9 cellular contexts compared by ENCODE assay signal in genomic region chr12:2613674-2614073, GRCh38.
DNase-seq lines count a peak whose midpoint lies in the region; TF ChIP-seq lines count a peak whose summit lies in the region.
"Had no signal": no experiment of that assay in that cellular context is flagged by ENCODE, and none has a peak within 500 bp of the region (broad histone marks: within the 10 kb centered on the region; RNA-seq: fewer than 3 reads in every experiment).

No MANE protein-coding gene starts in this region.

- H4K20me1 ChIP-seq in SK-N-SH (ENCODE audit: insufficient read depth), result no peaks in the 10 kb centered on the region

- H3K27me3 ChIP-seq in SK-N-SH (ENCODE audit: insufficient read depth), result no peaks in the 10 kb centered on the region
- H3K27me3 ChIP-seq in effector memory CD4-positive, alpha-beta T cell (replicated peaks; ENCODE audit: control insufficient read depth, insufficient read depth, low read length, poor library complexity, severe bottlenecking), result no peaks in the 10 kb centered on the region

- no peaks in the 10 kb centered on the region for H3K9me3 ChIP-seq in SK-N-SH
- no peaks in the 10 kb centered on the region for H3K9me3 ChIP-seq in effector memory CD4-positive, alpha-beta T cell (ENCODE audit: control insufficient read depth, low read length)

- peak; percentile 1 for DNase-seq in activated CD8-positive, alpha-beta memory T cell treated with anti-CD3 and anti-CD28 coated beads, Interleukin-2, amount 50 U/mL, for 24 hours (ENCODE audit: extremely low read depth)
- DNase-seq in activated CD8-positive, alpha-beta memory T cell treated with anti-CD3 and anti-CD28 coated beads for 24 hours, result no peak
- no peak for DNase-seq in SK-N-SH
- peak; percentile 5 for DNase-seq in glomerular endothelial cell (ENCODE audit: extremely low read depth, low read depth, low spot score)
- peak; percentile 98 for DNase-seq in stromal cell of bone marrow (ENCODE audit: low read depth)
- DNase-seq in effector memory CD4-positive, alpha-beta T cell, result no peak
- DNase-seq in C1 segment of cervical spinal cord (lab: John Stamatoyannopoulos, UW), result no peak
- no peak for DNase-seq in mucosa of gallbladder (ENCODE audit: low spot score)

- H3F3A ChIP-seq in SK-N-SH (replicated peaks; ENCODE audit: insufficient read depth), result peaks cover 16% of the 10 kb centered on the region

- peak overlapping the region; percentile 49; the same call in 1 of the 2 replicates for H3K4me2 ChIP-seq in SK-N-SH

- POLR2A ChIA-PET in SK-N-SH (lab: Yijun Ruan, JAX), result no interaction called here

- H3K36me3 ChIP-seq in SK-N-SH (replicated peaks in 1 of 2; ENCODE audit: control insufficient read depth in 1 of 2, insufficient read depth in 2 of 2, low read length in 1 of 2), result no peaks in the 10 kb centered on the region
- no peaks in the 10 kb centered on the region for H3K36me3 ChIP-seq in effector memory CD4-positive, alpha-beta T cell (ENCODE audit: control insufficient read depth, insufficient read depth, low read length)

- H2AFZ ChIP-seq in SK-N-SH (ENCODE audit: low read depth), result no peak overlapping the region

- TF ChIP-seq EP300 in SK-N-SH (IDR thresholded peaks at IDR 0.05; ENCODE audit: borderline replicate concordance in 1 of 2, low read depth in 1 of 2, low read length in 1 of 2), result peak in 1 of 2 experiments; percentile 64; a peak in 1 of 4 replicates

- H3K79me2 ChIP-seq in SK-N-SH (ENCODE audit: insufficient read depth), result no peaks in the 10 kb centered on the region

- H3K27ac ChIP-seq in SK-N-SH (ENCODE audit: low read depth in 2 of 2, low read length in 1 of 2), result peak overlapping the region in 1 of 2 experiments; percentile 84; a peak in 2 of 4 replicates
- no peak overlapping the region for H3K27ac ChIP-seq in effector memory CD4-positive, alpha-beta T cell (ENCODE audit: insufficient read depth, low read length, poor library complexity, severe bottlenecking)
- H3K27ac ChIP-seq: SK-N-MC had no signal

- no peak overlapping the region for H3K4me3 ChIP-seq in SK-N-SH (ENCODE audit: low read depth in 2 of 2, low read length in 1 of 2)
- no peak overlapping the region for H3K4me3 ChIP-seq in effector memory CD4-positive, alpha-beta T cell (ENCODE audit: insufficient read depth, low read depth, low read length, poor library complexity, severe bottlenecking)
- H3K4me3 ChIP-seq: SK-N-MC had no signal

- no peaks in the 10 kb centered on the region for H3K9me2 ChIP-seq in SK-N-SH

- no peak for TF ChIP-seq RAD21 in SK-N-SH (IDR thresholded peaks at IDR 0.05; ENCODE audit: low read length)

- CTCF ChIA-PET in SK-N-SH (lab: Yijun Ruan, JAX), result no interaction called here

- WGBS in SK-N-SH (ENCODE audit: low lambda C conversion rate), result 3% methylated on average over 6 of the region's 8 CpGs

- peaks cover 0 to 5% of the 10 kb centered on the region in 2 experiments; a peak in 1 of 4 replicates for H3K4me1 ChIP-seq in SK-N-SH (ENCODE audit: control insufficient read depth in 1 of 2, insufficient read depth in 2 of 2, low read depth in 1 of 2, low read length in 1 of 2)
- H3K4me1 ChIP-seq in effector memory CD4-positive, alpha-beta T cell (ENCODE audit: control insufficient read depth, insufficient read depth, low read length, poor library complexity, severe bottlenecking), result no peaks in the 10 kb centered on the region

- no peak overlapping the region for H3K9ac ChIP-seq in SK-N-SH

- no peak for TF ChIP-seq CTCF in SK-N-SH (IDR thresholded peaks at IDR 0.05)

TF ChIP-seq in SK-N-SH, 30 proteins besides CTCF, POLR2A, EP300 and RAD21 (continues in another document):
- TF ChIP-seq RXRA (IDR thresholded peaks at IDR 0.05; ENCODE audit: borderline replicate concordance, low read depth) (no peak), ZBTB33 (IDR thresholded peaks at IDR 0.05; ENCODE audit: borderline replicate concordance, low read depth) (no peak), GATA2 (CRISPR knock-in tag; IDR thresholded peaks at IDR 0.05) (no peak), TCF12 (IDR thresholded peaks at IDR 0.05) (peak; percentile 95), TEAD4 (IDR thresholded peaks at IDR 0.05; ENCODE audit: borderline replicate concordance, insufficient read depth) (no peak), GABPA (IDR thresholded peaks at IDR 0.05; ENCODE audit: low read depth) (no peak), ELF1 (IDR thresholded peaks at IDR 0.05) (no peak), RFX5 (IDR thresholded peaks at IDR 0.05; ENCODE audit: low read length) (no peak), TAF1 (IDR thresholded peaks at IDR 0.05; ENCODE audit: borderline replicate concordance, low read depth, low read length) (0 out of 2 replicates have a peak, but pooled peaks have one; percentile 23), USF1 (IDR thresholded peaks at IDR 0.05; ENCODE audit: borderline replicate concordance, low read depth) (peak; percentile 43; the same call in 1 of the 2 replicates), MAX (IDR thresholded peaks at IDR 0.05; ENCODE audit: low read depth) (peak; percentile 57), MXI1 (IDR thresholded peaks at IDR 0.05; ENCODE audit: low read depth, low read length) (no peak), CHD2 (IDR thresholded peaks at IDR 0.05; ENCODE audit: low read length, partially characterized antibody) (no peak), SIN3A (IDR thresholded peaks at IDR 0.05; ENCODE audit: borderline replicate concordance, low read depth, low read length) (peak; percentile 73; the same call in 1 of the 2 replicates), FOXM1 (IDR thresholded peaks at IDR 0.05; ENCODE audit: low read depth) (no peak), YY1 (IDR thresholded peaks at IDR 0.05; ENCODE audit: low read depth) (no peak), IRF3 (IDR thresholded peaks at IDR 0.05; ENCODE audit: low read depth, low read length) (no peak), NRF1 (IDR thresholded peaks at IDR 0.05; ENCODE audit: low read depth, low read length) (no peak), FOXJ3 (CRISPR knock-in tag; IDR thresholded peaks at IDR 0.05) (no peak), POLR2AphosphoS5 (IDR thresholded peaks at IDR 0.05; ENCODE audit: low read depth, low read length) (peak; percentile 62; the same call in 1 of the 2 replicates), REST (IDR thresholded peaks at IDR 0.05; ENCODE audit: low read depth, low read length) (no peak)

Comparison
In these comparisons a context has a peak if more than half of its experiments do, and no peak if none do; other contexts are left out.
1. DNase-seq: peak in activated CD8-positive, alpha-beta memory T cell treated with anti-CD3 and anti-CD28 coated beads, Interleukin-2, amount 50 U/mL, for 24 hours (single experiment), glomerular endothelial cell (single experiment) and stromal cell of bone marrow (single experiment); none in activated CD8-positive, alpha-beta memory T cell treated with anti-CD3 and anti-CD28 coated beads for 24 hours (single experiment), SK-N-SH (single experiment), effector memory CD4-positive, alpha-beta T cell (0 of 3), C1 segment of cervical spinal cord (0 of 14) and mucosa of gallbladder (single experiment).